In genomic region chrX:68146054-68146453, GRCh38 we compare ENCODE assay signal across 8 cellular contexts.
A peak's percentile ranks its signal among the peaks of the same experiment; 100 is the strongest.
DNase-seq lines count a peak whose midpoint lies in the region; ATAC-seq and TF ChIP-seq lines count a peak whose summit lies in the region.

No MANE protein-coding gene starts in this region.

- H3K4me1 ChIP-seq in liver (ENCODE audit: control insufficient read depth in 4 of 4, insufficient read depth in 4 of 4, low read length in 3 of 4) = peaks cover 0 to 2% (median 0%) of the 10 kb centered on the region in 4 donors

- ATAC-seq in activated naive CD4-positive, alpha-beta T cell treated with anti-CD3 and anti-CD28 coated beads, Interleukin-2, amount 50 U/mL, for 72 hours = no peak

- no peaks in the 10 kb centered on the region for H3K27me3 ChIP-seq in liver (ENCODE audit: control insufficient read depth in 4 of 4, insufficient read depth in 4 of 4, low read length in 3 of 4)

- H3K36me3 ChIP-seq in liver (ENCODE audit: control insufficient read depth in 4 of 4, insufficient read depth in 3 of 4, low read depth in 1 of 4, low read length in 3 of 4) = no peaks in the 10 kb centered on the region

- no peak overlapping the region for H3K4me3 ChIP-seq in astrocyte of the cerebellum (ENCODE audit: low read depth, low read length)
- H3K4me3 ChIP-seq in liver (ENCODE audit: low read depth in 1 of 3, low read length in 3 of 3) = no peak overlapping the region

- no peaks in the 10 kb centered on the region for H3K9me3 ChIP-seq in liver (ENCODE audit: control insufficient read depth in 4 of 4, low read length in 3 of 4)

- no peak overlapping the region for H3K9ac ChIP-seq in liver (ENCODE audit: low read depth in 1 of 2, low read length in 2 of 2)

- peak; percentile 18 for DNase-seq in DMS114 treated with DMSO at 0.1 percent for 48 hours (lab: John Stamatoyannopoulos, UW; ENCODE audit: unreplicated experiment)
- DNase-seq in Kasumi-1 (lab: John Stamatoyannopoulos, UW) = peak; percentile 46 to 50
- DNase-seq in astrocyte of the cerebellum (ENCODE audit: low read depth) = peak; percentile 11
- DNase-seq in COLO668 (lab: John Stamatoyannopoulos, UW; ENCODE audit: unreplicated experiment) = no peak
- no peak for DNase-seq in activated naive CD4-positive, alpha-beta T cell treated with anti-CD3 and anti-CD28 coated beads, Interleukin-2, amount 50 U/mL, for 72 hours (ENCODE audit: low spot score in 2 of 2)
- DNase-seq in NCI-H1436 (lab: John Stamatoyannopoulos, UW) = no peak
- DNase-seq in GM19238 (ENCODE audit: insufficient read length, low spot score) = no peak

- H3K27ac ChIP-seq in liver (ENCODE audit: low read depth in 1 of 2, low read length in 2 of 2) = no peak overlapping the region

- no peak overlapping the region for H3K27ac Mint-ChIP-seq in activated naive CD4-positive, alpha-beta T cell treated with anti-CD3 and anti-CD28 coated beads, Interleukin-2, amount 50 U/mL, for 72 hours

- peak; percentile 69 to 73 for TF ChIP-seq RAD21 in liver (IDR thresholded peaks at IDR 0.05)

- in situ Hi-C loops in astrocyte of the cerebellum (cut with HindIII; ENCODE audit: low sequenced_read_pairs) = no loop called here

- 16% methylated on average over 2 of the region's 2 CpGs for WGBS in liver

- H3K9me3 Mint-ChIP-seq in activated naive CD4-positive, alpha-beta T cell treated with anti-CD3 and anti-CD28 coated beads, Interleukin-2, amount 50 U/mL, for 72 hours = no peaks in the 10 kb centered on the region

- TF ChIP-seq CTCF in astrocyte of the cerebellum (IDR thresholded peaks at IDR 0.05; ENCODE audit: low read depth, low read length, missing control alignments) = peak; percentile 48
- TF ChIP-seq CTCF in liver (IDR thresholded peaks at IDR 0.05; ENCODE audit: low read depth, low read length, missing input control) = peak; percentile 37

- H3K36me3 Mint-ChIP-seq in activated naive CD4-positive, alpha-beta T cell treated with anti-CD3 and anti-CD28 coated beads, Interleukin-2, amount 50 U/mL, for 72 hours = no peaks in the 10 kb centered on the region

TF ChIP-seq in liver, 16 proteins besides CTCF, POLR2A, EP300 and RAD21:
- TF ChIP-seq FOXA2 (IDR thresholded peaks at IDR 0.05) = no peak
- no peak for TF ChIP-seq REST (IDR thresholded peaks at IDR 0.05)
- TF ChIP-seq GABPA (IDR thresholded peaks at IDR 0.05 in 1 of 2, conservative IDR thresholded peaks at IDR 0.05 in 1 of 2) = no peak
- TF ChIP-seq RXRA (IDR thresholded peaks at IDR 0.05) = no peak
- TF ChIP-seq SP1 (IDR thresholded peaks at IDR 0.05) = no peak
- TF ChIP-seq HNF4A (conservative IDR thresholded peaks at IDR 0.05) = peak in 1 of 2 donors; percentile 47
- peak; percentile 28 for TF ChIP-seq HNF4G (IDR thresholded peaks at IDR 0.05)
- TF ChIP-seq ZBTB33 (IDR thresholded peaks at IDR 0.05) = no peak
- no peak for TF ChIP-seq YY1 (IDR thresholded peaks at IDR 0.05)

Comparison
In these comparisons a context has a peak if more than half of its experiments do, and no peak if none do; other contexts are left out.
1. DNase-seq: peak in DMS114 treated with DMSO at 0.1 percent for 48 hours (single experiment), Kasumi-1 (2 of 2) and astrocyte of the cerebellum (single experiment); none in COLO668 (single experiment), activated naive CD4-positive, alpha-beta T cell treated with anti-CD3 and anti-CD28 coated beads, Interleukin-2, amount 50 U/mL, for 72 hours (0 of 2), NCI-H1436 (single experiment) and GM19238 (single experiment).